Comparison of ENCODE assay signal across 17 cellular contexts in the genomic region with DNA sequence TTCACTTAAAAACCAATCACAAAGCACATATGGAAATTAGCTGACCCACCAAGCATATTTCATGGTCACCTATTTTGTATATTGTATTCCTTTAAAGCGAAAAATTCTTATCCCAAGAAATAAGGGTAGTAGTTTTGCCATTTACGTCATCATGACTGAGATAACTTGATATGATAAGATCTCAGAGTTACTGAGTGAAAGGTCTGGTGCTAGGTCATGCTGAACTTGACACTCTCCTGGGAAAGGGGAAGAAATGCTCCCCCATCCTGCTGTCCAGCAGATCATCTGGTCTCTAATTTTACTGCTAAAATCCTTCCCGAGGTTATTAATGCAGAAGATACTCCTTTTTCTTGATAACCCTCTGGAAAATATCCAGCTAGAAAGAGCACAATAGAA.
DNase-seq lines count a peak whose midpoint lies in the region; ATAC-seq and TF ChIP-seq lines count a peak whose summit lies in the region.
"Had no signal": no experiment of that assay in that cellular context is flagged by ENCODE, and none has a peak within 500 bp of the region (broad histone marks: within the 10 kb centered on the region; RNA-seq: fewer than 3 reads in every experiment).

No MANE protein-coding gene starts in this region.

- CTCF ChIA-PET in CD8-positive, alpha-beta T cell (lab: Charles Lee), result interaction anchor here (0.8 to 1.2 kb wide), 2 partner anchors 17 to 77 kb away, joined by 3 read pairs; no protein-coding TSS in a partner anchor

- TF ChIP-seq CTCF in CD8-positive, alpha-beta T cell (IDR thresholded peaks at IDR 0.05), result no peak
- TF ChIP-seq CTCF in fibroblast of villous mesenchyme (IDR thresholded peaks at IDR 0.05; ENCODE audit: insufficient read depth, low read depth, low read length) (no peak), psoas muscle (IDR thresholded peaks at IDR 0.05) (no peak), esophagus squamous epithelium (IDR thresholded peaks at IDR 0.05) (no peak), osteoblast (IDR thresholded peaks at IDR 0.05; ENCODE audit: extremely low read depth, low read depth, low read length) (no peak)

- TF ChIP-seq POLR2A in esophagus squamous epithelium (IDR thresholded peaks at IDR 0.05), result no peak

- H3K4me1 Mint-ChIP-seq in activated CD4-positive, alpha-beta T cell treated with anti-CD3 and anti-CD28 coated beads, Interleukin-2, amount 10 ng/mL, durations not matched to agents 24 days and 14 days, result peaks cover 40% of the 10 kb centered on the region
- peaks cover 44% of the 10 kb centered on the region for H3K4me1 Mint-ChIP-seq in CD8-positive, alpha-beta T cell (ENCODE audit: low read depth)

- peak overlapping the region; percentile 34 for H3K27ac Mint-ChIP-seq in activated CD4-positive, alpha-beta T cell treated with anti-CD3 and anti-CD28 coated beads, Interleukin-2, amount 10 ng/mL, durations not matched to agents 24 days and 14 days
- peak overlapping the region; percentile 45 for H3K27ac Mint-ChIP-seq in CD8-positive, alpha-beta T cell
- H3K27ac Mint-ChIP-seq: H9 had no signal

- no peak for DNase-seq in activated CD4-positive, alpha-beta T cell treated with anti-CD3 and anti-CD28 coated beads, Interleukin-2, amount 10 ng/mL, durations not matched to agents 24 days and 14 days
- DNase-seq in activated CD4-positive, alpha-beta T cell treated with anti-CD3 and anti-CD28 coated beads, Interleukin-2, amount 50 U/mL, for 48 hours, result no peak
- DNase-seq in CD8-positive, alpha-beta T cell, result no peak
- DNase-seq in fibroblast of villous mesenchyme (ENCODE audit: low read depth) (peak; percentile 22), psoas muscle (no peak), esophagus squamous epithelium (lab: John Stamatoyannopoulos, UW) (no peak), DMS114 treated with DMSO at 0.1 percent for 48 hours (lab: John Stamatoyannopoulos, UW; ENCODE audit: unreplicated experiment) (no peak), osteoblast (ENCODE audit: insufficient read length, low spot score, missing footprints) (no peak)
- DNase-seq: COR-L47, DMS53, H9, MV-4-11, NCI-H1417 treated with DMSO at 0.1 percent for 48 hours, NCI-H2029 treated with DMSO at 0.1 percent for 48 hours, NCI-H510A treated with DMSO at 0.1 percent for 48 hours, Peyer's patch had no signal

- no peak overlapping the region for H3K4me3 ChIP-seq in CD8-positive, alpha-beta T cell (ENCODE audit: low read depth, low read length)
- H3K4me3 ChIP-seq in fibroblast of villous mesenchyme (ENCODE audit: low read depth, low read length) (no peak overlapping the region), psoas muscle (no peak overlapping the region), esophagus squamous epithelium (no peak overlapping the region), osteoblast (ENCODE audit: insufficient read depth, low read length) (no peak overlapping the region)
- H3K4me3 ChIP-seq: BLaER1 treated with 17β-estradiol and CSF1 and Interleukin-3, amounts not matched to agents 10 nM and 100 nM; Peyer's patch had no signal

- H2AFZ ChIP-seq in osteoblast (ENCODE audit: low read length), result no peak overlapping the region

- peaks cover 76% of the 10 kb centered on the region for H3K36me3 Mint-ChIP-seq in activated CD4-positive, alpha-beta T cell treated with anti-CD3 and anti-CD28 coated beads, Interleukin-2, amount 10 ng/mL, durations not matched to agents 24 days and 14 days (ENCODE audit: low read depth)
- peaks cover 55% of the 10 kb centered on the region for H3K36me3 Mint-ChIP-seq in CD8-positive, alpha-beta T cell

- no peak for ATAC-seq in CD8-positive, alpha-beta T cell
- peak in 1 of 4 donors; percentile 31 for ATAC-seq in psoas muscle

- no peaks in the 10 kb centered on the region for H3K9me3 ChIP-seq in CD8-positive, alpha-beta T cell (ENCODE audit: low read length)
- H3K9me3 ChIP-seq in psoas muscle (no peaks in the 10 kb centered on the region), esophagus squamous epithelium (no peaks in the 10 kb centered on the region), osteoblast (ENCODE audit: low read depth, low read length) (no peaks in the 10 kb centered on the region)
- H3K9me3 ChIP-seq: Peyer's patch had no signal

- intact Hi-C loops in activated CD4-positive, alpha-beta T cell treated with anti-CD3 and anti-CD28 coated beads, Interleukin-2, amount 10 ng/mL, durations not matched to agents 24 days and 14 days (cut with micrococcal nuclease), result no loop called here
- intact Hi-C loops in CD8-positive, alpha-beta T cell (cut with DNase I, micrococcal nuclease), result no loop called here
- intact Hi-C loops in psoas muscle (cut with DNase I) (loop anchor here in 1 of 2 donors (5.0 kb wide), 1 partner anchor 34 kb away; no protein-coding TSS in a partner anchor), esophagus squamous epithelium (cut with DNase I) (no loop called here)

- H4K20me1 ChIP-seq in osteoblast (ENCODE audit: insufficient read depth, low read length), result no peaks in the 10 kb centered on the region

- peaks cover under 1% of the 10 kb centered on the region for H3K9me3 Mint-ChIP-seq in activated CD4-positive, alpha-beta T cell treated with anti-CD3 and anti-CD28 coated beads, Interleukin-2, amount 10 ng/mL, durations not matched to agents 24 days and 14 days
- H3K9me3 Mint-ChIP-seq in CD8-positive, alpha-beta T cell, result no peaks in the 10 kb centered on the region
- H3K9me3 Mint-ChIP-seq: H9 had no signal

- H3K27me3 ChIP-seq in CD8-positive, alpha-beta T cell (ENCODE audit: insufficient read depth, low read length), result no peaks in the 10 kb centered on the region
- H3K27me3 ChIP-seq in psoas muscle (ENCODE audit: insufficient read depth in 3 of 3, low read length in 2 of 3) (no peaks in the 10 kb centered on the region), esophagus squamous epithelium (no peaks in the 10 kb centered on the region), osteoblast (ENCODE audit: insufficient read depth, low read length) (peaks cover 5% of the 10 kb centered on the region)
- H3K27me3 ChIP-seq: BLaER1 treated with 17β-estradiol and CSF1 and Interleukin-3, amounts not matched to agents 10 nM and 100 nM; Peyer's patch had no signal

- no peak overlapping the region for H3K4me3 Mint-ChIP-seq in activated CD4-positive, alpha-beta T cell treated with anti-CD3 and anti-CD28 coated beads, Interleukin-2, amount 10 ng/mL, durations not matched to agents 24 days and 14 days
- no peak overlapping the region for H3K4me3 Mint-ChIP-seq in CD8-positive, alpha-beta T cell
- H3K4me3 Mint-ChIP-seq: H9 had no signal

- H3K4me2 ChIP-seq in osteoblast (ENCODE audit: insufficient read depth, low read length), result no peak overlapping the region
- H3K4me2 ChIP-seq: BLaER1 treated with 17β-estradiol and CSF1 and Interleukin-3, amounts not matched to agents 10 nM and 100 nM had no signal

- 44 to 51% (median 47%) methylated on average over 3 of the region's 3 CpGs for WGBS in psoas muscle, 3 donors
- 77 to 84% methylated on average over 3 of the region's 3 CpGs for WGBS in esophagus squamous epithelium, 2 donors

- H3K36me3 ChIP-seq in CD8-positive, alpha-beta T cell (ENCODE audit: insufficient read depth, low read length), result peaks cover 6% of the 10 kb centered on the region
- H3K36me3 ChIP-seq in psoas muscle (ENCODE audit: insufficient read depth in 1 of 2, low read depth in 1 of 2) (no peaks in the 10 kb centered on the region), esophagus squamous epithelium (no peaks in the 10 kb centered on the region), osteoblast (ENCODE audit: insufficient read depth, low read length) (no peaks in the 10 kb centered on the region)
- H3K36me3 ChIP-seq: Peyer's patch had no signal

- POLR2A ChIA-PET in CD8-positive, alpha-beta T cell (lab: Charles Lee), result interaction anchor here (0.9 kb wide), 2 partner anchors 8 to 17 kb away, joined by 3 read pairs; no protein-coding TSS in a partner anchor

- H3K27me3 Mint-ChIP-seq in activated CD4-positive, alpha-beta T cell treated with anti-CD3 and anti-CD28 coated beads, Interleukin-2, amount 10 ng/mL, durations not matched to agents 24 days and 14 days, result no peaks in the 10 kb centered on the region
- no peaks in the 10 kb centered on the region for H3K27me3 Mint-ChIP-seq in CD8-positive, alpha-beta T cell (ENCODE audit: low read depth)

- no peaks in the 10 kb centered on the region for H3K79me2 ChIP-seq in osteoblast (ENCODE audit: insufficient read depth, low read length)

- H3K4me1 ChIP-seq in CD8-positive, alpha-beta T cell (ENCODE audit: insufficient read depth, low read length), result peaks cover 14% of the 10 kb centered on the region
- H3K4me1 ChIP-seq in psoas muscle (peaks cover 49% of the 10 kb centered on the region), esophagus squamous epithelium (peaks cover 15 to 30% (median 15%) of the 10 kb centered on the region in 3 donors), osteoblast (ENCODE audit: insufficient read depth, low read length) (peaks cover 19% of the 10 kb centered on the region)

- H3K27ac ChIP-seq in CD8-positive, alpha-beta T cell (ENCODE audit: low read depth, low read length), result no peak overlapping the region
- H3K27ac ChIP-seq in psoas muscle (peak overlapping the region; percentile 85), esophagus squamous epithelium (no peak overlapping the region), osteoblast (ENCODE audit: low read depth, low read length) (no peak overlapping the region)
- H3K27ac ChIP-seq: BLaER1 treated with 17β-estradiol and CSF1 and Interleukin-3, amounts not matched to agents 10 nM and 100 nM had no signal
